ENCODE assay signal across 8 cellular contexts in genomic region chr11:131674051-131674755, GRCh38.
DNase-seq lines count a peak whose midpoint lies in the region; ATAC-seq and TF ChIP-seq lines count a peak whose summit lies in the region.

No MANE protein-coding gene starts in this region.

- H3K27ac ChIP-seq in SU-DHL-6 (ENCODE audit: low read depth, low read length) (no peak overlapping the region), lower lobe of right lung (no peak overlapping the region), substantia nigra (ENCODE audit: low read depth, low read length, poor library complexity, severe bottlenecking) (peak overlapping the region; percentile 93)

- DNase-seq in activated CD8-positive, alpha-beta memory T cell treated with anti-CD3 and anti-CD28 coated beads for 24 hours = peak; percentile 63
- no peak for DNase-seq in activated CD8-positive, alpha-beta memory T cell treated with anti-CD3 and anti-CD28 coated beads, Interleukin-2, amount 50 U/mL, for 4 hours
- DNase-seq in Jurkat, Clone E6-1 (ENCODE audit: low read depth, low spot score) = peak; percentile 41
- peak; percentile 15 to 50 for DNase-seq in dermis microvascular lymphatic vessel endothelial cell (ENCODE audit: low read depth in 2 of 2)
- DNase-seq in lower lobe of right lung = peak; percentile 73
- peak in 46 of 49 donors; percentile 30 to 90 (median 74) for DNase-seq in substantia nigra (lab: John Stamatoyannopoulos, UW)

- H3K9me3 ChIP-seq in SU-DHL-6 (ENCODE audit: insufficient read depth, low read length) (no peaks in the 10 kb centered on the region), lower lobe of right lung (no peaks in the 10 kb centered on the region)

- H3K36me3 ChIP-seq in SU-DHL-6 (ENCODE audit: low read length) (no peaks in the 10 kb centered on the region), lower lobe of right lung (no peaks in the 10 kb centered on the region)

- H3K4me1 ChIP-seq in lower lobe of right lung = no peaks in the 10 kb centered on the region

- no peak overlapping the region for H3K4me3 ChIP-seq in Jurkat, Clone E6-1 (ENCODE audit: low read length)
- H3K4me3 ChIP-seq in SU-DHL-6 (ENCODE audit: insufficient read depth, low read length, poor library complexity, severe bottlenecking) = no peak overlapping the region
- H3K4me3 ChIP-seq in lower lobe of right lung = no peak overlapping the region

- peak; percentile 35 for TF ChIP-seq CTCF in SU-DHL-6 (IDR thresholded peaks at IDR 0.05; ENCODE audit: insufficient read depth, low read length, poor library complexity, severe bottlenecking)
- TF ChIP-seq CTCF in lower lobe of right lung (IDR thresholded peaks at IDR 0.05) = peak; percentile 94

- ATAC-seq in GM21786 (IDR thresholded peaks at IDR 0.05; ENCODE audit: unreplicated experiment) (peak; percentile 71), lower lobe of right lung (peak; percentile 91 to 93)

- no peak overlapping the region for H3K9ac ChIP-seq in SU-DHL-6 (ENCODE audit: low read length)

- H3K9me2 ChIP-seq in SU-DHL-6 (replicated peaks; ENCODE audit: insufficient read depth, low read length) = no peaks in the 10 kb centered on the region

- intact Hi-C loops in lower lobe of right lung (cut with DNase I) = loop anchor here (10.0 kb wide), 1 partner anchor 609 kb away; no protein-coding TSS in a partner anchor

- H2AFZ ChIP-seq in SU-DHL-6 (ENCODE audit: low read depth, low read length, severe bottlenecking) = no peak overlapping the region

- no peaks in the 10 kb centered on the region for H4K20me1 ChIP-seq in SU-DHL-6 (ENCODE audit: low read depth, low read length)

- H3F3A ChIP-seq in SU-DHL-6 (ENCODE audit: insufficient read depth) = no peaks in the 10 kb centered on the region

- no peaks in the 10 kb centered on the region for H3K79me2 ChIP-seq in SU-DHL-6 (ENCODE audit: insufficient read depth, low read length)

- H3K27me3 ChIP-seq in SU-DHL-6 (ENCODE audit: low read length) (no peaks in the 10 kb centered on the region), lower lobe of right lung (ENCODE audit: low read depth) (no peaks in the 10 kb centered on the region)

- no peak overlapping the region for H3K4me2 ChIP-seq in SU-DHL-6 (ENCODE audit: low read depth, low read length, poor library complexity, severe bottlenecking)
